9 cellular contexts compared by ENCODE assay signal in genomic region chr3:12661926-12662592, GRCh38. TPM values are rescaled to one million over a fixed set of nuclear protein-coding genes. Genes with fewer than 3 reads are reported as not detected.
DNase-seq lines count a peak whose midpoint lies in the region; ATAC-seq, FAIRE-seq and TF ChIP-seq lines count a peak whose summit lies in the region.
"Had no signal": no experiment of that assay in that cellular context is flagged by ENCODE, and none has a peak within 500 bp of the region (broad histone marks: within the 10 kb centered on the region; RNA-seq: fewer than 3 reads in every experiment).

No MANE protein-coding gene starts in this region.

- H3K14ac ChIP-seq in H1 (ENCODE audit: insufficient read length): no peak overlapping the region

- H3K4me1 ChIP-seq in MM.1S (ENCODE audit: low read length): peaks cover 20% of the 10 kb centered on the region
- peaks cover 0 to 6% (median 0%) of the 10 kb centered on the region in 4 experiments; a peak in 4 of 7 replicates for H3K4me1 ChIP-seq in H1 (replicated peaks in 1 of 4; ENCODE audit: control insufficient read depth in 3 of 4, insufficient read depth in 4 of 4, low read length in 3 of 4)
- H3K4me1 ChIP-seq in neuron (ENCODE audit: insufficient read depth, low read length): peaks cover 4% of the 10 kb centered on the region

- no peaks in the 10 kb centered on the region for H3K9me3 ChIP-seq in MM.1S (replicated peaks; ENCODE audit: insufficient read depth, low read length)
- no peaks in the 10 kb centered on the region for H3K9me3 ChIP-seq in H1 (ENCODE audit: insufficient read depth in 2 of 2, low read depth in 1 of 2, low read length in 1 of 2)
- H3K9me3 ChIP-seq in neuron (ENCODE audit: low read length): no peaks in the 10 kb centered on the region

- H2AFZ ChIP-seq in MM.1S (ENCODE audit: low read length) (no peak overlapping the region), H1 (ENCODE audit: low read length) (no peak overlapping the region), neuron (ENCODE audit: low read depth, low read length) (no peak overlapping the region)

- H3K4me3 ChIP-seq in MM.1S (ENCODE audit: low read length) (peak overlapping the region; percentile 89), H1 (ENCODE audit: extremely low read depth in 1 of 4, insufficient read depth in 2 of 4, low read depth in 3 of 4, low read length in 4 of 4) (peak overlapping the region; percentile 90 to 98 (median 97); a peak in 7 of 8 replicates), neuron (ENCODE audit: low read length) (peak overlapping the region; percentile 56)

- no peak overlapping the region for H3K18ac ChIP-seq in H1 (ENCODE audit: extremely low read depth, low read length)

- peaks cover 13% of the 10 kb centered on the region for H3F3A ChIP-seq in MM.1S (ENCODE audit: insufficient read depth, low read length)

- peak overlapping the region; percentile 100 for H3K27ac ChIP-seq in C4-2B
- peak overlapping the region; percentile 94 for H3K27ac ChIP-seq in MM.1S (ENCODE audit: low read length)
- H3K27ac ChIP-seq in H1 (ENCODE audit: low read depth, low read length): no peak overlapping the region

- no peak overlapping the region for H4K5ac ChIP-seq in H1 (ENCODE audit: insufficient read length, low read depth, low read length)

- no peak for TF ChIP-seq EP300 in H1 (IDR thresholded peaks at IDR 0.05; ENCODE audit: borderline replicate concordance in 1 of 2, low read depth in 2 of 2, low read length in 2 of 2)

- 0 out of 2 replicates have a peak overlapping the region, but pooled peaks have one; percentile 5 for H2AK5ac ChIP-seq in H1 (ENCODE audit: low read depth, low read length)

- ATAC-seq in GM19328 (IDR thresholded peaks at IDR 0.05; ENCODE audit: unreplicated experiment) (no peak), GM19463 (IDR thresholded peaks at IDR 0.05; ENCODE audit: unreplicated experiment) (no peak)

- H3K27me3 ChIP-seq in MM.1S (replicated peaks; ENCODE audit: insufficient read depth, low read length) (no peaks in the 10 kb centered on the region), H1 (replicated peaks in 1 of 4; ENCODE audit: control insufficient read depth in 3 of 4, extremely low read depth in 1 of 4, insufficient read depth in 3 of 4, low read length in 3 of 4) (no peaks in the 10 kb centered on the region), neuron (ENCODE audit: insufficient read depth, low read length) (no peaks in the 10 kb centered on the region)

- no peak for TF ChIP-seq RAD21 in H1 (IDR thresholded peaks at IDR 0.05 in 1 of 2, conservative IDR thresholded peaks at IDR 0.05 in 1 of 2; ENCODE audit: low read depth in 2 of 2, low read length in 2 of 2)

- no peak overlapping the region for H2BK12ac ChIP-seq in H1 (ENCODE audit: low read depth, low read length)

- no peak for FAIRE-seq in H1 (lab: Jason Lieb, UNC)

- H3K36me3 ChIP-seq in MM.1S (replicated peaks; ENCODE audit: insufficient read depth, low read length): no peaks in the 10 kb centered on the region
- H3K36me3 ChIP-seq in H1 (ENCODE audit: control insufficient read depth in 2 of 4, insufficient read depth in 4 of 4, low read length in 3 of 4): no peaks in the 10 kb centered on the region
- H3K36me3 ChIP-seq in neuron (ENCODE audit: insufficient read depth, low read length): no peaks in the 10 kb centered on the region

- no peak for TF ChIP-seq POLR2A in H1 (IDR thresholded peaks at IDR 0.05; ENCODE audit: control extremely low read depth in 1 of 2, low read depth in 2 of 2, low read length in 2 of 2)

- H4K20me1 ChIP-seq in MM.1S (ENCODE audit: insufficient read depth, low read length) (peaks cover 33% of the 10 kb centered on the region), H1 (replicated peaks in 1 of 2; ENCODE audit: control insufficient read depth in 1 of 2, insufficient read depth in 2 of 2, low read length in 2 of 2) (peaks cover 0 to 4% of the 10 kb centered on the region in 2 experiments)

- CTCF ChIA-PET in H1 (lab: Charles Lee; ENCODE audit: partially characterized antibody): no interaction called here

- peak overlapping the region; percentile 99 for H3K9ac ChIP-seq in MM.1S (ENCODE audit: low read length)
- H3K9ac ChIP-seq in H1 (replicated peaks in 1 of 4; ENCODE audit: extremely low read depth in 1 of 4, low read depth in 3 of 4, low read length in 3 of 4): peak overlapping the region in 3 of 4 experiments; percentile 95 to 99 (median 99); a peak in 5 of 7 replicates

- H4K8ac ChIP-seq in H1 (ENCODE audit: extremely low read depth, insufficient read depth, low read length): no peak overlapping the region

- no peak overlapping the region for H2BK120ac ChIP-seq in H1 (replicated peaks; ENCODE audit: low read depth, low read length)

- H3K79me1 ChIP-seq in H1 (ENCODE audit: low read depth, low read length): no peaks in the 10 kb centered on the region

- H3K9me2 ChIP-seq in MM.1S (replicated peaks; ENCODE audit: insufficient read depth, low read length): no peaks in the 10 kb centered on the region

- no peak overlapping the region for H3K56ac ChIP-seq in H1 (replicated peaks; ENCODE audit: insufficient read length, low read depth, low read length)

- H3K23ac ChIP-seq in H1 (ENCODE audit: insufficient read length): no peak overlapping the region

- H2BK5ac ChIP-seq in H1 (ENCODE audit: low read depth, low read length): peak overlapping the region; percentile 1; the same call in 1 of the 2 replicates

- no peak overlapping the region for H2BK15ac ChIP-seq in H1 (ENCODE audit: low read length)

- H4K91ac ChIP-seq in H1 (replicated peaks; ENCODE audit: insufficient read length, low read length): no peak overlapping the region

- no peak for DNase-seq in MM.1S
- no peak for DNase-seq in H1 (ENCODE audit: low read depth in 1 of 2, low spot score in 2 of 2)
- no peak for DNase-seq in SHP77 treated with DMSO at 0.1 percent for 48 hours (lab: John Stamatoyannopoulos, UW)
- no peak for DNase-seq in GM19238 (ENCODE audit: insufficient read length, low spot score)
- DNase-seq: kidney glomerular epithelial cell had no signal

- TF ChIP-seq CTCF in C4-2B (conservative IDR thresholded peaks at IDR 0.05) (no peak), MM.1S (IDR thresholded peaks at IDR 0.05; ENCODE audit: low read length) (no peak), H1 (IDR thresholded peaks at IDR 0.05; ENCODE audit: control extremely low read depth in 1 of 3, insufficient read depth in 1 of 3, low read depth in 1 of 3, low read length in 3 of 3) (no peak)

- 57% methylated on average over 5 of the region's 5 CpGs; no CpG with 5 or more reads in 1 of the 2 experiments for WGBS in H1 (ENCODE audit: extremely low coverage in 1 of 2, insufficient coverage in 1 of 2, insufficient read length in 1 of 2, insufficient replicate concordance in 2 of 2, low coverage in 1 of 2, low lambda C conversion rate in 2 of 2, missing lambda C conversion rate in 1 of 2), 2 experiments

- POLR2A ChIA-PET in H1 (lab: Charles Lee; ENCODE audit: partially characterized antibody): interaction anchor here (0.6 to 3.1 kb wide), 11 partner anchors 9 to 179 kb away, joined by 3 to 22 read pairs (median 5); no protein-coding TSS in a partner anchor

- no peak overlapping the region for H2BK20ac ChIP-seq in H1 (ENCODE audit: low read length)

- peak overlapping the region; percentile 50 for H3K4me2 ChIP-seq in MM.1S (ENCODE audit: low read depth, low read length)
- peak overlapping the region; percentile 93 to 97 for H3K4me2 ChIP-seq in H1 (ENCODE audit: insufficient read depth in 1 of 2, low read depth in 2 of 2, low read length in 2 of 2)

- H3K23me2 ChIP-seq in H1 (ENCODE audit: low read depth, low read length): peaks cover 5% of the 10 kb centered on the region

- no peak overlapping the region for H3K4ac ChIP-seq in H1 (replicated peaks; ENCODE audit: insufficient read length, low read depth, low read length)

- H3K79me2 ChIP-seq in MM.1S (ENCODE audit: low read length) (peaks cover 69% of the 10 kb centered on the region), H1 (ENCODE audit: control insufficient read depth in 1 of 2, insufficient read depth in 2 of 2, low read length in 2 of 2) (peaks cover 45 to 66% of the 10 kb centered on the region in 2 experiments)

TF ChIP-seq in H1, 55 proteins besides CTCF, POLR2A, EP300 and RAD21:
- no peak for TF ChIP-seq TAF1 (IDR thresholded peaks at IDR 0.05; ENCODE audit: low read depth, low read length)
- no peak for TF ChIP-seq GABPA (IDR thresholded peaks at IDR 0.05; ENCODE audit: borderline replicate concordance, insufficient read depth, low read length)
- no peak for TF ChIP-seq BRCA1 (IDR thresholded peaks at IDR 0.05; ENCODE audit: low read depth, low read length)
- TF ChIP-seq SP1 (IDR thresholded peaks at IDR 0.05; ENCODE audit: low read depth, low read length): no peak
- no peak for TF ChIP-seq POLR2AphosphoS5 (IDR thresholded peaks at IDR 0.05; ENCODE audit: low read depth, low read length)
- no peak for TF ChIP-seq ZNF274 (IDR thresholded peaks at IDR 0.05; ENCODE audit: borderline replicate concordance, extremely low read depth, low read length)
- no peak for TF ChIP-seq JUN (IDR thresholded peaks at IDR 0.05; ENCODE audit: low read depth, low read length)
- TF ChIP-seq E2F6 (IDR thresholded peaks at IDR 0.05): no peak
- no peak for TF ChIP-seq CHD1 (IDR thresholded peaks at IDR 0.05; ENCODE audit: low read depth, low read length)

RNA-seq across cellular contexts. Expression of gene RAF1, which starts 1.9 kb away (rescaled TPM):
- 96.7 and 103 TPM in 2 replicates for total RNA-seq in H1 (2021; fragmentation: NEBNext Ultra II Directional; extraction: Animal tissue kit (Norgen Biotek cat#: 25700))
- 97.5 and 118 TPM in 2 replicates for polyA plus RNA-seq in H1 (2011; rRNA removed)
- polyA plus RNA-seq in H1 (2011; cell fraction: cytosol; rRNA removed): 107 TPM
- polyA plus RNA-seq in H1 (2011; cell fraction: nucleus; rRNA removed): 106 TPM
- polyA plus RNA-seq in H1 (2012, experiment 1 of 2): 84.9 to 99.8 TPM (median 87.2 TPM) in 4 replicates
- 26.2 TPM for polyA plus RNA-seq in H1 (2012, experiment 2 of 2)
- 63.6 TPM for polyA plus RNA-seq in H1 (2013, experiment 1 of 2)
- 64.8 TPM for polyA plus RNA-seq in H1 (2013, experiment 2 of 2)
- 245 and 262 TPM in 2 replicates for polyA minus RNA-seq in H1 (2011; rRNA and poly(A)+ RNA removed)
- polyA minus RNA-seq in H1 (2011; cell fraction: cytosol; rRNA and poly(A)+ RNA removed): 79.9 TPM
- polyA minus RNA-seq in H1 (2011; cell fraction: nucleus; rRNA and poly(A)+ RNA removed): 130 TPM
